ENCODE assay signal across 26 cellular contexts in the genomic region with DNA sequence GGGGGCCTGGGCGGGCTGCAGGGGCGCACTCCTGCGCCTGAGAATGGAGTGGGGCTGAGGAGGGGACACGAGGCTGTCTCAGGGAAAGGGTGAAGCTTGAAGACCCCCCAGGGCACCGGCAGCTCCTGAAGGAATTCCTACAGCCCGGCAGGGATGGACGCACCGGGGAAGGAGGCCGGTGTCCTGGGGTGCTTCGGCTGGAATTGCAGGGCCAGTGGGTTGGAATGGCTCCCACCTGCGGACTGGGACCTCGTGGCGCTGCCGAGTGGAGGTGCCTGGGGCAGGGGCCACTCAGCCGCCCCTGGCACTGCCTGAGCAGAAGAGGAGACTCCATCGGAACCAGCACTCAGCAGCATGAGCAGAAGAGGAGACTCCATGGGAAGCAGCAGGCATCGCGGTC.
"Had no signal": no experiment of that assay in that cellular context is flagged by ENCODE, and none has a peak within 500 bp of the region (broad histone marks: within the 10 kb centered on the region; RNA-seq: fewer than 3 reads in every experiment).

No MANE protein-coding gene starts in this region.

- H3K36me3 ChIP-seq: ovary, right lobe of liver, spleen, suprapubic skin, tibial artery, transverse colon, upper lobe of right lung, uterus had no signal

- DNase-seq: naive thymus-derived CD8-positive, alpha-beta T cell; nephron progenitor cell; occipital lobe; ovary; posterior cingulate gyrus; psoas muscle; right lobe of liver; spleen; stimulated activated CD4-positive, alpha-beta T cell treated with anti-CD3 and anti-CD28 coated beads, Interleukin-12 subunit alpha, Interleukin-12 subunit beta, amount 100 ng/mL, for 4 hours; stimulated activated CD4-positive, alpha-beta T cell treated with anti-CD3 and anti-CD28 coated beads, Interleukin-1b, Interleukin-23, amount 100 ng/mL, for 48 hours; stimulated activated CD4-positive, alpha-beta T cell treated with anti-CD3 and anti-CD28 coated beads, Interleukin-4, amount 100 ng/mL, for 1 hour; stimulated activated CD4-positive, alpha-beta T cell treated with anti-CD3 and anti-CD28 coated beads, Interleukin-4, amount 100 ng/mL, for 4 hours; stimulated activated CD8-positive, alpha-beta memory T cell treated with anti-CD3 and anti-CD28 coated beads, Interleukin-4, amount 100 ng/mL, for 48 hours; stimulated activated naive CD4-positive, alpha-beta T cell; stimulated activated naive CD8-positive, alpha-beta T cell treated with anti-CD3 and anti-CD28 coated beads, Interleukin-15, amount 100 ng/mL, for 72 hours; stimulated activated naive CD8-positive, alpha-beta T cell treated with anti-CD3 and anti-CD28 coated beads, Interleukin-15, Interleukin-2, amounts not matched to agents 100 U/mL and 50 U/mL, for 24 hours; substantia nigra; testis; tibial artery; transverse colon; upper lobe of right lung; uterus had no signal

- H3K4me3 ChIP-seq: ovary, psoas muscle, right lobe of liver, skin epidermis, smooth muscle cell, spleen, suprapubic skin, testis, tibial artery, transverse colon, upper lobe of right lung, uterus had no signal

- H3K4me2 ChIP-seq: smooth muscle cell had no signal

- H3K9ac ChIP-seq: parathyroid adenoma had no signal

- H3K4me1 ChIP-seq: parathyroid adenoma, right lobe of liver had no signal

- H2AFZ ChIP-seq: parathyroid adenoma had no signal

- H3K9me3 ChIP-seq: ovary, psoas muscle, right lobe of liver, spleen, suprapubic skin, testis, tibial artery, transverse colon, upper lobe of right lung, uterus had no signal

- H3K27ac ChIP-seq: ovary, parathyroid adenoma, psoas muscle, right lobe of liver, skin epidermis, spleen, suprapubic skin, testis, tibial artery, transverse colon, upper lobe of right lung, uterus had no signal

- H3K27me3 ChIP-seq: ovary, right lobe of liver, testis had no signal

- H3K79me2 ChIP-seq: parathyroid adenoma had no signal
